Comparison of ENCODE assay signal across 8 cellular contexts in genomic region chr10:63522129-63522687, GRCh38. TPM values are rescaled to one million over a fixed set of nuclear protein-coding genes. Genes with fewer than 3 reads are reported as not detected.
DNase-seq lines count a peak whose midpoint lies in the region; ATAC-seq, FAIRE-seq and TF ChIP-seq lines count a peak whose summit lies in the region.

No MANE protein-coding gene starts in this region.

- no peak for ATAC-seq in GM12878
- ATAC-seq in HG02798 (IDR thresholded peaks at IDR 0.05; ENCODE audit: poor library complexity, unreplicated experiment), result no peak
- no peak for ATAC-seq in GM19035 (IDR thresholded peaks at IDR 0.05; ENCODE audit: unreplicated experiment)

- TF ChIP-seq POLR2A in GM12878 (IDR thresholded peaks at IDR 0.05; ENCODE audit: low read depth, low read length), result no peak

- no TSS peak for BruUV-seq in GM12878 (replicated peaks; lab: Mats Ljungman, UMichigan)

- H3K36me3 ChIP-seq in GM12878 (ENCODE audit: control insufficient read depth in 2 of 2, insufficient read depth in 2 of 2, low read length in 1 of 2), result no peaks in the 10 kb centered on the region

- CTCF ChIA-PET in GM12878 (lab: Yijun Ruan, JAX), result interaction anchor here (0.6 to 2.1 kb wide), 12 partner anchors 9 to 356 kb away, joined by 3 to 7 read pairs (median 4); no protein-coding TSS in a partner anchor

- H3K4me1 Mint-ChIP-seq in activated CD4-positive, alpha-beta T cell treated with anti-CD3 and anti-CD28 coated beads, Interleukin-2, amount 10 ng/mL, durations not matched to agents 24 days and 14 days, result peaks cover 49% of the 10 kb centered on the region

- H3K9ac ChIP-seq in GM12878 (ENCODE audit: control insufficient read depth, insufficient read depth, low read length), result peak overlapping the region; percentile 93

- intact Hi-C loops in activated CD4-positive, alpha-beta T cell treated with anti-CD3 and anti-CD28 coated beads, Interleukin-2, amount 10 ng/mL, durations not matched to agents 24 days and 14 days (cut with micrococcal nuclease), result loop anchor here (2.0 to 5.0 kb wide), 5 partner anchors 57 to 350 kb away; partner anchors contain the start of gene JMJD1C
- intact Hi-C loops in GM12878 (cut with micrococcal nuclease; ENCODE audit: unreplicated experiment), result loop anchor here (5.0 kb wide), 1 partner anchor 255 kb away; no protein-coding TSS in a partner anchor

- in situ Hi-C loops in GM12878 (cut with MboI), result no loop called here

- no peak for TF ChIP-seq EP300 in GM12878 (IDR thresholded peaks at IDR 0.05; ENCODE audit: borderline replicate concordance in 1 of 2, control insufficient read depth in 1 of 2, low read depth in 2 of 2, low read length in 2 of 2)

- H2AFZ ChIP-seq in GM12878 (ENCODE audit: control insufficient read depth, low read depth, low read length), result peak overlapping the region; percentile 88

- H3K27ac ChIP-seq in GM12878 (ENCODE audit: control insufficient read depth, insufficient read depth) (peak overlapping the region; percentile 92), layer of hippocampus (ENCODE audit: low read depth, low read length) (peak overlapping the region; percentile 80)

- H3K4me1 ChIP-seq in GM12878 (ENCODE audit: control insufficient read depth, insufficient read depth, low read length), result peaks cover 12% of the 10 kb centered on the region; the same call in 1 of the 2 replicates

- DNase-seq in activated CD4-positive, alpha-beta T cell treated with anti-CD3 and anti-CD28 coated beads, Interleukin-2, amount 10 ng/mL, durations not matched to agents 24 days and 14 days, result no peak
- no peak for DNase-seq in activated CD4-positive, alpha-beta T cell treated with anti-CD3 and anti-CD28 coated beads for 48 hours
- DNase-seq in NCI-H526 (lab: John Stamatoyannopoulos, UW), result peak; percentile 48 to 54
- no peak for DNase-seq in GM12878 (ENCODE audit: low read depth, low spot score)
- DNase-seq in superior temporal gyrus (ENCODE audit: extremely low spot score), result peak; percentile 85

- peak overlapping the region; percentile 89 for H3K4me3 ChIP-seq in GM12878

- H3K9me3 ChIP-seq in GM12878 (replicated peaks; ENCODE audit: control insufficient read depth, insufficient read depth, low read length), result no peaks in the 10 kb centered on the region

- RAD21 ChIA-PET in GM12878 (lab: Charles Lee; ENCODE audit: unreplicated experiment), result interaction anchor here (0.7 to 4.4 kb wide), 10 partner anchors 55 to 355 kb away, joined by 3 to 25 read pairs (median 4); no protein-coding TSS in a partner anchor

- peak overlapping the region; percentile 91 for H3K4me3 Mint-ChIP-seq in activated CD4-positive, alpha-beta T cell treated with anti-CD3 and anti-CD28 coated beads, Interleukin-2, amount 10 ng/mL, durations not matched to agents 24 days and 14 days

- H3K9me3 Mint-ChIP-seq in activated CD4-positive, alpha-beta T cell treated with anti-CD3 and anti-CD28 coated beads, Interleukin-2, amount 10 ng/mL, durations not matched to agents 24 days and 14 days, result peaks cover 4% of the 10 kb centered on the region

- no peak for TF ChIP-seq CTCF in GM12878 (IDR thresholded peaks at IDR 0.05 in 2 of 3, conservative IDR thresholded peaks at IDR 0.05 in 1 of 3; ENCODE audit: control insufficient read depth in 2 of 3, extremely low read depth in 1 of 3, insufficient read depth in 1 of 3, low read depth in 3 of 3, low read length in 3 of 3)

- SMC1A ChIA-PET in GM12878 (lab: Charles Lee; ENCODE audit: uncharacterized antibody, unreplicated experiment), result interaction anchor here (0.6 to 2.5 kb wide), 14 partner anchors 16 to 1460 kb away, joined by 3 to 9 read pairs (median 4); no protein-coding TSS in a partner anchor

- no peak for FAIRE-seq in GM12878 (lab: Jason Lieb, UNC)

- H3K4me2 ChIP-seq in GM12878 (ENCODE audit: control insufficient read depth, insufficient read depth), result peak overlapping the region; percentile 75

- no peaks in the 10 kb centered on the region for H4K20me1 ChIP-seq in GM12878 (ENCODE audit: control insufficient read depth, insufficient read depth)

- peaks cover 67% of the 10 kb centered on the region for H3K79me2 ChIP-seq in GM12878 (ENCODE audit: control insufficient read depth, insufficient read depth, low read length)

- POLR2A ChIA-PET in GM12878 (lab: Charles Lee), result interaction anchor here (0.6 to 2.0 kb wide), 6 partner anchors 23 to 286 kb away, joined by 3 to 10 read pairs (median 4); partner anchors contain the start of gene JMJD1C

- no peak for TF ChIP-seq RAD21 in GM12878 (IDR thresholded peaks at IDR 0.05; ENCODE audit: insufficient read depth, low read depth, low read length)

- H3K27ac Mint-ChIP-seq in activated CD4-positive, alpha-beta T cell treated with anti-CD3 and anti-CD28 coated beads, Interleukin-2, amount 10 ng/mL, durations not matched to agents 24 days and 14 days, result peak overlapping the region; percentile 94

- no peaks in the 10 kb centered on the region for H3K27me3 ChIP-seq in GM12878 (replicated peaks in 1 of 2; ENCODE audit: control insufficient read depth in 2 of 2, insufficient read depth in 2 of 2, low read length in 1 of 2)
- H3K27me3 ChIP-seq in layer of hippocampus (ENCODE audit: control insufficient read depth, insufficient read depth, low read length), result no peaks in the 10 kb centered on the region

- H3K36me3 Mint-ChIP-seq in activated CD4-positive, alpha-beta T cell treated with anti-CD3 and anti-CD28 coated beads, Interleukin-2, amount 10 ng/mL, durations not matched to agents 24 days and 14 days (ENCODE audit: low read depth), result peaks cover 26% of the 10 kb centered on the region

- 6% methylated on average over 12 of the region's 12 CpGs for WGBS in GM12878 (ENCODE audit: insufficient coverage, insufficient replicate concordance, low lambda C conversion rate, missing lambda C conversion rate)

- no peaks in the 10 kb centered on the region for H3K27me3 Mint-ChIP-seq in activated CD4-positive, alpha-beta T cell treated with anti-CD3 and anti-CD28 coated beads, Interleukin-2, amount 10 ng/mL, durations not matched to agents 24 days and 14 days

TF ChIP-seq in GM12878, 131 proteins besides CTCF, POLR2A, EP300 and RAD21 (continues in another document):
- TF ChIP-seq CBFB (IDR thresholded peaks at IDR 0.05; ENCODE audit: low read depth) (no peak), JUND (IDR thresholded peaks at IDR 0.05; ENCODE audit: low read depth, low read length) (no peak), ZNF24 (IDR thresholded peaks at IDR 0.05) (no peak), CREM (IDR thresholded peaks at IDR 0.05; ENCODE audit: low read depth) (peak; percentile 52), TARDBP (IDR thresholded peaks at IDR 0.05; ENCODE audit: borderline replicate concordance) (no peak), JUNB (IDR thresholded peaks at IDR 0.05) (peak; percentile 39; the same call in 1 of the 2 replicates)

RNA-seq across cellular contexts. Expression of gene REEP3, which starts 1.0 kb away (rescaled TPM):
- 22.5 and 23.6 TPM in 2 replicates for total RNA-seq in activated CD4-positive, alpha-beta T cell treated with anti-CD3 and anti-CD28 coated beads, Interleukin-2, amount 10 ng/mL, durations not matched to agents 24 days and 14 days
- total RNA-seq in GM12878 (2013; cell fraction: nucleolus; rRNA removed), result 13.3 and 15.0 TPM in 2 replicates
- total RNA-seq in GM12878 (2014; rRNA removed), result 14.6 and 17.9 TPM in 2 replicates
- 17.2 and 18.6 TPM in 2 replicates for total RNA-seq in GM12878 (2014; rRNA removed; fragmentation: Illumina TruSeq; extraction: Trizol)
- 21.6 and 23.3 TPM in 2 replicates for total RNA-seq in GM12878 (2021)
- polyA plus RNA-seq in GM12878 (2011; ENCODE audit: low read depth), result 2.4 TPM
- polyA plus RNA-seq in GM12878 (2011; rRNA removed), result 11.7 and 20.7 TPM in 2 replicates
- polyA plus RNA-seq in GM12878 (2011; cell fraction: cytosol; rRNA removed), result 5.2 and 6.4 TPM in 2 replicates
- 3.5 and 3.6 TPM in 2 replicates for polyA plus RNA-seq in GM12878 (2011; cell fraction: nucleus; rRNA removed)
- 4.6 and 7.0 TPM in 2 replicates for polyA plus RNA-seq in GM12878 (2012)
- polyA plus RNA-seq in GM12878 (2014; fragmentation: Illumina TruSeq; extraction: Trizol), result 18.8 and 21.6 TPM in 2 replicates
- 10 to 100 TPM in 1 of 2 experiments, 1 to 10 TPM in 1; 4.9 to 10.1 TPM for polyA plus RNA-seq in GM12878 (2014; fragmentation: Nextera tagmentation; extraction: Ambion mirVana)
- polyA plus RNA-seq in GM12878 (2014; rRNA removed), result 8.5 and 10.5 TPM in 2 replicates
- 10 to 100 TPM; 17.9 to 25.9 TPM for polyA plus RNA-seq in GM12878 (2016; fragmentation: Nextera tagmentation; extraction: Ambion mirVana)
- polyA minus RNA-seq in GM12878 (2011; rRNA and poly(A)+ RNA removed), result 4.8 and 5.9 TPM in 2 replicates
- 4.0 and 4.8 TPM in 2 replicates for polyA minus RNA-seq in GM12878 (2011; cell fraction: cytosol; rRNA and poly(A)+ RNA removed)
- polyA minus RNA-seq in GM12878 (2011; cell fraction: nucleus; rRNA and poly(A)+ RNA removed), result 1.3 and 2.8 TPM in 2 replicates

RNA-seq across cellular contexts. Expression of gene JMJD1C, which starts 56.4 kb away (rescaled TPM):
- total RNA-seq in activated CD4-positive, alpha-beta T cell treated with anti-CD3 and anti-CD28 coated beads, Interleukin-2, amount 10 ng/mL, durations not matched to agents 24 days and 14 days, result 41.7 and 42.0 TPM in 2 replicates
- total RNA-seq in GM12878 (2013; cell fraction: nucleolus; rRNA removed), result 574 and 586 TPM in 2 replicates
- 56.9 and 61.2 TPM in 2 replicates for total RNA-seq in GM12878 (2014; rRNA removed)
- 83.3 and 91.2 TPM in 2 replicates for total RNA-seq in GM12878 (2014; rRNA removed; fragmentation: Illumina TruSeq; extraction: Trizol)
- 54.2 and 60.2 TPM in 2 replicates for total RNA-seq in GM12878 (2021)
- polyA plus RNA-seq in GM12878 (2011; ENCODE audit: low read depth), result 36.5 TPM
- polyA plus RNA-seq in GM12878 (2011; rRNA removed), result 59.4 and 83.9 TPM in 2 replicates
- 23.9 and 32.5 TPM in 2 replicates for polyA plus RNA-seq in GM12878 (2011; cell fraction: cytosol; rRNA removed)
- polyA plus RNA-seq in GM12878 (2011; cell fraction: nucleus; rRNA removed), result 78.7 and 79.2 TPM in 2 replicates
- polyA plus RNA-seq in GM12878 (2012), result 44.7 and 49.2 TPM in 2 replicates
- polyA plus RNA-seq in GM12878 (2014; fragmentation: Illumina TruSeq; extraction: Trizol), result 63.2 and 80.5 TPM in 2 replicates
- polyA plus RNA-seq in GM12878 (2014; fragmentation: Nextera tagmentation; extraction: Ambion mirVana), result 10 to 100 TPM; 31.2 to 42.6 TPM
- 40.3 and 41.0 TPM in 2 replicates for polyA plus RNA-seq in GM12878 (2014; rRNA removed)
- polyA plus RNA-seq in GM12878 (2016; fragmentation: Nextera tagmentation; extraction: Ambion mirVana), result 10 to 100 TPM; 44.5 to 44.7 TPM
- 162 and 205 TPM in 2 replicates for polyA minus RNA-seq in GM12878 (2011; rRNA and poly(A)+ RNA removed)
- 27.7 and 34.4 TPM in 2 replicates for polyA minus RNA-seq in GM12878 (2011; cell fraction: cytosol; rRNA and poly(A)+ RNA removed)
- polyA minus RNA-seq in GM12878 (2011; cell fraction: nucleus; rRNA and poly(A)+ RNA removed), result 127 and 142 TPM in 2 replicates

Comparison
In these comparisons a context has a peak if more than half of its experiments do, and no peak if none do; other contexts are left out.
1. DNase-seq: peak in NCI-H526 (2 of 2) and superior temporal gyrus (single experiment); none in activated CD4-positive, alpha-beta T cell treated with anti-CD3 and anti-CD28 coated beads, Interleukin-2, amount 10 ng/mL, durations not matched to agents 24 days and 14 days (single experiment), activated CD4-positive, alpha-beta T cell treated with anti-CD3 and anti-CD28 coated beads for 48 hours (single experiment) and GM12878 (single experiment).